ENCODE assay signal across 1 cellular context in the genomic region with DNA sequence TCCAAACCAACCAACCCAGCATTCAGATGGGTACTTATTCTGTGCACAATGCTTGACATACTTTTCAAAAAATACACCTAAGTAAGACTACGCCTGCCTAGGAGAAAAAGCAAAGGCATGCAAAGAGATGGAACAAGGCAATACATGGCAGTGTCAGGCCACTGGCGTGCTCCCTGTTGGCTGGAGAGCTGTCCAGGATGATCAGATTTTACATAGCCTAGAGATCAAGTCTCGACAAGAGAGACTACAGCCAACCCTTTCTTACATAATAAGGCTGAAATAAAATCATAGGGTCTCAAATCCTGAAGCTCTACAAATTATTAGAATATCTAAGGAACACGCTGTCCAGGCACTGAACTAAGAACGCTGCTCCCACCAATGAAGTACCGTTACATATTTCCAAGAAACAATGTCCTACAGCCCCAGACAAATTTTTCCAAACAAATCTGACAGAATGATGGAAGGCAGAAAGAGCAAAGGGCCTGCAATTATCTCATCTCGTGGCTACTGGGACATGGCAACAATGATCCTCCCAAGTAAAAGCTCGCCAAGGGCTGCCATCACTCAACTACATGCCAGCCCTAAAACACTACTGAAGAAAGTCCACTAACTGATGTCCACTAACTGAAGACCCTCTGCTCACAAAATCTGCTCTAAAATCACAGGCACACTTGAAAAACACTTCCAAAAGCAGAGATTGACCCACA.
TF ChIP-seq lines count a peak whose summit lies in the region.

No MANE protein-coding gene starts in this region.

TF ChIP-seq in GM12878, 131 proteins besides CTCF, POLR2A, EP300 and RAD21:
- no peak for TF ChIP-seq HDGF (IDR thresholded peaks at IDR 0.05)
- TF ChIP-seq, protein P1, sequence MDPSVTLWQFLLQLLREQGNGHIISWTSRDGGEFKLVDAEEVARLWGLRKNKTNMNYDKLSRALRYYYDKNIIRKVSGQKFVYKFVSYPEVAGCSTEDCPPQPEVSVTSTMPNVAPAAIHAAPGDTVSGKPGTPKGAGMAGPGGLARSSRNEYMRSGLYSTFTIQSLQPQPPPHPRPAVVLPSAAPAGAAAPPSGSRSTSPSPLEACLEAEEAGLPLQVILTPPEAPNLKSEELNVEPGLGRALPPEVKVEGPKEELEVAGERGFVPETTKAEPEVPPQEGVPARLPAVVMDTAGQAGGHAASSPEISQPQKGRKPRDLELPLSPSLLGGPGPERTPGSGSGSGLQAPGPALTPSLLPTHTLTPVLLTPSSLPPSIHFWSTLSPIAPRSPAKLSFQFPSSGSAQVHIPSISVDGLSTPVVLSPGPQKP (IDR thresholded peaks at IDR 0.05; ENCODE audit: low read depth, low read length) = no peak
- no peak for TF ChIP-seq NR2C2 (IDR thresholded peaks at IDR 0.05; ENCODE audit: borderline replicate concordance, control insufficient read depth, insufficient read length, low read depth)
- no peak for TF ChIP-seq PML (IDR thresholded peaks at IDR 0.05; ENCODE audit: low read length)
- TF ChIP-seq, protein P2, sequence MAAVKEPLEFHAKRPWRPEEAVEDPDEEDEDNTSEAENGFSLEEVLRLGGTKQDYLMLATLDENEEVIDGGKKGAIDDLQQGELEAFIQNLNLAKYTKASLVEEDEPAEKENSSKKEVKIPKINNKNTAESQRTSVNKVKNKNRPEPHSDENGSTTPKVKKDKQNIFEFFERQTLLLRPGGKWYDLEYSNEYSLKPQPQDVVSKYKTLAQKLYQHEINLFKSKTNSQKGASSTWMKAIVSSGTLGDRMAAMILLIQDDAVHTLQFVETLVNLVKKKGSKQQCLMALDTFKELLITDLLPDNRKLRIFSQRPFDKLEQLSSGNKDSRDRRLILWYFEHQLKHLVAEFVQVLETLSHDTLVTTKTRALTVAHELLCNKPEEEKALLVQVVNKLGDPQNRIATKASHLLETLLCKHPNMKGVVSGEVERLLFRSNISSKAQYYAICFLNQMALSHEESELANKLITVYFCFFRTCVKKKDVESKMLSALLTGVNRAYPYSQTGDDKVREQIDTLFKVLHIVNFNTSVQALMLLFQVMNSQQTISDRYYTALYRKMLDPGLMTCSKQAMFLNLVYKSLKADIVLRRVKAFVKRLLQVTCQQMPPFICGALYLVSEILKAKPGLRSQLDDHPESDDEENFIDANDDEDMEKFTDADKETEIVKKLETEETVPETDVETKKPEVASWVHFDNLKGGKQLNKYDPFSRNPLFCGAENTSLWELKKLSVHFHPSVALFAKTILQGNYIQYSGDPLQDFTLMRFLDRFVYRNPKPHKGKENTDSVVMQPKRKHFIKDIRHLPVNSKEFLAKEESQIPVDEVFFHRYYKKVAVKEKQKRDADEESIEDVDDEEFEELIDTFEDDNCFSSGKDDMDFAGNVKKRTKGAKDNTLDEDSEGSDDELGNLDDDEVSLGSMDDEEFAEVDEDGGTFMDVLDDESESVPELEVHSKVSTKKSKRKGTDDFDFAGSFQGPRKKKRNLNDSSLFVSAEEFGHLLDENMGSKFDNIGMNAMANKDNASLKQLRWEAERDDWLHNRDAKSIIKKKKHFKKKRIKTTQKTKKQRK (IDR thresholded peaks at IDR 0.05; ENCODE audit: low read depth, low read length) = no peak
- TF ChIP-seq PAX5 (IDR thresholded peaks at IDR 0.05; ENCODE audit: borderline replicate concordance, low read depth, low read length) = no peak
- TF ChIP-seq ZNF384 (IDR thresholded peaks at IDR 0.05; ENCODE audit: borderline replicate concordance, low read depth, low read length) = no peak
- no peak for TF ChIP-seq IRF4 (IDR thresholded peaks at IDR 0.05; ENCODE audit: low read depth, low read length)
- TF ChIP-seq TARDBP (IDR thresholded peaks at IDR 0.05; ENCODE audit: borderline replicate concordance) = no peak
- TF ChIP-seq TAF1 (IDR thresholded peaks at IDR 0.05; ENCODE audit: borderline replicate concordance, low read depth, low read length) = no peak
- TF ChIP-seq DPF2 (IDR thresholded peaks at IDR 0.05) = no peak
- no peak for TF ChIP-seq KDM1A (IDR thresholded peaks at IDR 0.05; ENCODE audit: borderline replicate concordance)
- no peak for TF ChIP-seq ESRRA (IDR thresholded peaks at IDR 0.05; ENCODE audit: low read length)
- TF ChIP-seq IKZF1 (conservative IDR thresholded peaks at IDR 0.05) = no peak
- TF ChIP-seq CHD1 (IDR thresholded peaks at IDR 0.05; ENCODE audit: low read depth, low read length) = no peak
- TF ChIP-seq, protein P3, sequence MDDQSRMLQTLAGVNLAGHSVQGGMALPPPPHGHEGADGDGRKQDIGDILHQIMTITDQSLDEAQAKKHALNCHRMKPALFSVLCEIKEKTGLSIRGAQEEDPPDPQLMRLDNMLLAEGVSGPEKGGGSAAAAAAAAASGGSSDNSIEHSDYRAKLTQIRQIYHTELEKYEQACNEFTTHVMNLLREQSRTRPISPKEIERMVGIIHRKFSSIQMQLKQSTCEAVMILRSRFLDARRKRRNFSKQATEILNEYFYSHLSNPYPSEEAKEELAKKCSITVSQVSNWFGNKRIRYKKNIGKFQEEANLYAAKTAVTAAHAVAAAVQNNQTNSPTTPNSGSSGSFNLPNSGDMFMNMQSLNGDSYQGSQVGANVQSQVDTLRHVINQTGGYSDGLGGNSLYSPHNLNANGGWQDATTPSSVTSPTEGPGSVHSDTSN (IDR thresholded peaks at IDR 0.05; ENCODE audit: insufficient replicate concordance, low read depth, low read length) = no peak
- no peak for TF ChIP-seq ZNF207 (IDR thresholded peaks at IDR 0.05; ENCODE audit: borderline replicate concordance)
- no peak for TF ChIP-seq ZSCAN29 (IDR thresholded peaks at IDR 0.05)
